In genomic region chr11:12818333-12819015, GRCh38 we compare ENCODE assay signal across 15 cellular contexts.
DNase-seq lines count a peak whose midpoint lies in the region; ATAC-seq, FAIRE-seq and TF ChIP-seq lines count a peak whose summit lies in the region.
"Had no signal": no experiment of that assay in that cellular context is flagged by ENCODE, and none has a peak within 500 bp of the region (broad histone marks: within the 10 kb centered on the region; RNA-seq: fewer than 3 reads in every experiment).

No MANE protein-coding gene starts in this region.

- TF ChIP-seq EP300 in ovary (IDR thresholded peaks at IDR 0.05) = no peak

- no peak overlapping the region for H3K4me3 ChIP-seq in A673 (ENCODE audit: low read depth, low read length, poor library complexity, severe bottlenecking)
- peak overlapping the region; percentile 62 for H3K4me3 ChIP-seq in adipocyte (ENCODE audit: low read length)
- no peak overlapping the region for H3K4me3 ChIP-seq in lower lobe of right lung
- no peak overlapping the region for H3K4me3 ChIP-seq in ovary
- H3K4me3 ChIP-seq: GM23338 had no signal

- intact Hi-C loops in A673 (cut with micrococcal nuclease; ENCODE audit: unreplicated experiment) = loop anchor here (10.0 kb wide), 1 partner anchor 144 kb away; the partner anchor contains the start of gene TEAD1
- intact Hi-C loops in left ventricle myocardium superior (cut with micrococcal nuclease) = no loop called here
- intact Hi-C loops in lower lobe of right lung (cut with DNase I) = no loop called here
- intact Hi-C loops in ovary (cut with DNase I) = loop anchor here (10.0 kb wide), 2 partner anchors 134 to 144 kb away; partner anchors contain the start of gene TEAD1 (in 3 of the 4)

- BruUV-seq in A673 (replicated peaks; lab: Mats Ljungman, UMichigan) = no TSS peak

- peaks cover 41% of the 10 kb centered on the region for H3K4me1 ChIP-seq in A673 (ENCODE audit: insufficient read depth, low read length, poor library complexity, severe bottlenecking)
- H3K4me1 ChIP-seq in adipocyte (ENCODE audit: control insufficient read depth, insufficient read depth, low read length) = peaks cover 52% of the 10 kb centered on the region
- peaks cover 28% of the 10 kb centered on the region for H3K4me1 ChIP-seq in lower lobe of right lung
- peaks cover 20% of the 10 kb centered on the region for H3K4me1 ChIP-seq in ovary (ENCODE audit: insufficient read depth)

- ATAC-seq in left ventricle myocardium superior = peak; percentile 43
- ATAC-seq in lower lobe of right lung = no peak
- ATAC-seq: GM23338 had no signal

- TF ChIP-seq CTCF in A673 (conservative IDR thresholded peaks at IDR 0.05; ENCODE audit: low read depth, low read length) (no peak), lower lobe of right lung (IDR thresholded peaks at IDR 0.05) (no peak), ovary (IDR thresholded peaks at IDR 0.05) (no peak)

- CTCF ChIA-PET in A673 (lab: Charles Lee) = no interaction called here

- H3K9ac ChIP-seq in adipocyte (ENCODE audit: low read length) = peak overlapping the region; percentile 74

- POLR2A ChIA-PET in A673 (lab: Charles Lee; ENCODE audit: low non-redundant PET) = no interaction called here

- no peak for TF ChIP-seq POLR2A in ovary (IDR thresholded peaks at IDR 0.05)

- H3K9me3 ChIP-seq in A673 (ENCODE audit: low read depth, low read length, poor library complexity, severe bottlenecking) = no peaks in the 10 kb centered on the region
- no peaks in the 10 kb centered on the region for H3K9me3 ChIP-seq in adipocyte (ENCODE audit: control insufficient read depth, low read length)
- H3K9me3 ChIP-seq in lower lobe of right lung = no peaks in the 10 kb centered on the region
- no peaks in the 10 kb centered on the region for H3K9me3 ChIP-seq in ovary

- no peak overlapping the region for H3K27ac ChIP-seq in A673 (ENCODE audit: low read depth, low read length, poor library complexity, severe bottlenecking)
- no peak overlapping the region for H3K27ac ChIP-seq in lower lobe of right lung
- no peak overlapping the region for H3K27ac ChIP-seq in ovary

- no peak for FAIRE-seq in urothelium cell line (lab: Jason Lieb, UNC)
- FAIRE-seq: colon had no signal

- H3K27me3 ChIP-seq in A673 (replicated peaks; ENCODE audit: insufficient read depth, low read depth, low read length, poor library complexity) (no peaks in the 10 kb centered on the region), adipocyte (replicated peaks; ENCODE audit: control insufficient read depth, insufficient read depth, low read length) (no peaks in the 10 kb centered on the region), lower lobe of right lung (ENCODE audit: low read depth) (no peaks in the 10 kb centered on the region), ovary (no peaks in the 10 kb centered on the region)

- H3K36me3 ChIP-seq in A673 (ENCODE audit: insufficient read depth, low read length, poor library complexity, severe bottlenecking) (no peaks in the 10 kb centered on the region), adipocyte (ENCODE audit: control insufficient read depth, insufficient read depth, low read length, severe bottlenecking) (no peaks in the 10 kb centered on the region), lower lobe of right lung (no peaks in the 10 kb centered on the region), ovary (no peaks in the 10 kb centered on the region)

- DNase-seq in A673 (ENCODE audit: low spot score) = peak; percentile 63
- peak; percentile 46 for DNase-seq in HPDE6-E6E7 (ENCODE audit: extremely low spot score)
- DNase-seq in adipocyte (ENCODE audit: low read depth) = peak; percentile 89
- DNase-seq in left ventricle myocardium superior = no peak
- no peak for DNase-seq in DMS153 treated with DMSO at 0.1 percent for 48 hours (lab: John Stamatoyannopoulos, UW; ENCODE audit: unreplicated experiment)
- no peak for DNase-seq in lower lobe of right lung
- no peak for DNase-seq in urothelium cell line (ENCODE audit: low spot score)
- no peak for DNase-seq in ovary
- DNase-seq: activated CD4-positive, alpha-beta T cell treated with anti-CD3 and anti-CD28 coated beads, Interleukin-2, amount 10 ng/mL, durations not matched to agents 7 days and 5 days; C1 segment of cervical spinal cord; NCI-H2227 treated with DMSO at 0.1 percent for 48 hours; stimulated activated CD4-positive, alpha-beta T cell treated with anti-CD3 and anti-CD28 coated beads, Interleukin-4, amount 100 ng/mL, for 4 hours; substantia nigra had no signal

- WGBS in ovary, 3 donors = 69 to 85% (median 83%) methylated on average over 4 of the region's 4 CpGs

Comparison
In these comparisons a context has a peak if more than half of its experiments do, and no peak if none do; other contexts are left out.
1. DNase-seq: peak in A673 (single experiment), HPDE6-E6E7 (single experiment) and adipocyte (single experiment); none in left ventricle myocardium superior (single experiment), DMS153 treated with DMSO at 0.1 percent for 48 hours (single experiment), lower lobe of right lung (single experiment), urothelium cell line (single experiment) and ovary (0 of 5).
2. intact Hi-C loops: an anchor here in A673 (10.0 kb wide) and ovary (10.0 kb wide); none called in left ventricle myocardium superior and lower lobe of right lung.